ENCODE assay signal across 31 cellular contexts in the genomic region with DNA sequence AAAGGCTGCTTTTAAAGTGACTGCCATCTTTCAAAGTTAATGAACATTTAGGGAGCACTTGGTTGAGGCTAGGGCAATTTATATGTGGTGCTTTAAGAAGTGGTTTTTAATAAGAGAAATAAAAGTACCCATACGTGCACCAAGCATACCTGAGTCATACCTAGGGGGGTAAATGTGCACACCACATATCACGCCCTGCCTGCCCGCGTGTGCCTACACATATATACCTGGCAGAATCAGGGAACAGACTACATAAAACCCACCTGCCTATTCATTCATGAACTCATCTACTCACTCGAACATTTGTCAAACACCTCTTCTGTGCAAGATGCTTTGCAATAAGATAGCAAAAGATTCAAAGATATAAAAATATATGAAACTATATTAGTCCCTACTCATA.
"Had no signal": no experiment of that assay in that cellular context is flagged by ENCODE, and none has a peak within 500 bp of the region (broad histone marks: within the 10 kb centered on the region; RNA-seq: fewer than 3 reads in every experiment).

No MANE protein-coding gene starts in this region.

- H3K4me1 Mint-ChIP-seq: activated B cell treated with CpG ODN at 0.5 μM for 24 hours; activated CD4-positive, alpha-beta memory T cell treated with anti-CD3 and anti-CD28 coated beads, Interleukin-2, amount 10 ng/mL, durations not matched to agents 7 days and 5 days; activated CD8-positive, alpha-beta memory T cell treated with anti-CD3 and anti-CD28 coated beads, Interleukin-2, amount 10 ng/mL, durations not matched to agents 7 days and 5 days; activated T-helper 17 cell treated with anti-CD3 and anti-CD28 coated beads, Interleukin-2, amount 50 U/mL, for 72 hours; central memory CD8-positive, alpha-beta T cell had no signal

- ATAC-seq: activated CD4-positive, CD25-positive, alpha-beta regulatory T cell treated with anti-CD3 and anti-CD28 coated beads, Interleukin-2, amount 50 U/mL, for 24 hours; activated CD8-positive, alpha-beta memory T cell treated with anti-CD3 and anti-CD28 coated beads, Interleukin-2, amount 10 ng/mL, durations not matched to agents 7 days and 5 days; activated T-helper 17 cell treated with anti-CD3 and anti-CD28 coated beads, Interleukin-2, amount 50 U/mL, for 72 hours; esophagus mucosa had no signal

- DNase-seq: activated B cell treated with CpG ODN at 0.5 μM for 24 hours; activated CD4-positive, alpha-beta memory T cell treated with anti-CD3 and anti-CD28 coated beads, Interleukin-2, amount 10 ng/mL, durations not matched to agents 7 days and 5 days; activated CD4-positive, alpha-beta T cell treated with anti-CD3 and anti-CD28 coated beads, Interleukin-2, amount 10 ng/mL, durations not matched to agents 24 days and 14 days; activated CD4-positive, alpha-beta T cell treated with anti-CD3 and anti-CD28 coated beads, Interleukin-2, amount 50 U/mL, for 4 hours; activated CD8-positive, alpha-beta memory T cell treated with anti-CD3 and anti-CD28 coated beads, Interleukin-2, amount 10 ng/mL, durations not matched to agents 7 days and 5 days; activated CD8-positive, alpha-beta memory T cell treated with anti-CD3 and anti-CD28 coated beads, Interleukin-2, amount 50 U/mL, for 4 hours; activated effector memory CD4-positive, alpha-beta T cell treated with Interleukin-2 at 50 U/mL for 16 hours; activated gamma-delta T cell treated with Interleukin-2 at 50 U/mL for 16 hours; activated naive CD4-positive, alpha-beta T cell treated with anti-CD3 and anti-CD28 coated beads, Interleukin-2, amount 50 U/mL, for 16 hours; activated naive CD4-positive, alpha-beta T cell treated with Interleukin-2 at 50 U/mL for 16 hours; activated T-cell treated with anti-CD3 and anti-CD28 coated beads, Interleukin-2, amount 50 U/mL, for 1 hour; amniotic stem cell; anterior cingulate cortex; brain microvascular endothelial cell; effector memory CD4-positive, alpha-beta T cell; endodermal cell; foreskin fibroblast; SW 1271; T-cell; T1000; WERI-Rb-1 had no signal

- H3K27ac Mint-ChIP-seq: activated B cell treated with CpG ODN at 0.5 μM for 24 hours; activated CD4-positive, alpha-beta memory T cell treated with anti-CD3 and anti-CD28 coated beads, Interleukin-2, amount 10 ng/mL, durations not matched to agents 7 days and 5 days; activated CD4-positive, alpha-beta T cell treated with anti-CD3 and anti-CD28 coated beads, Interleukin-2, amount 10 ng/mL, durations not matched to agents 24 days and 14 days; activated CD8-positive, alpha-beta memory T cell treated with anti-CD3 and anti-CD28 coated beads, Interleukin-2, amount 10 ng/mL, durations not matched to agents 7 days and 5 days; activated naive CD8-positive, alpha-beta T cell; activated T-helper 17 cell treated with anti-CD3 and anti-CD28 coated beads, Interleukin-2, amount 50 U/mL, for 72 hours; dendritic cell treated with granulocyte-macrophage colony-stimulating factor and Interleukin-4, amounts not matched to agents 40 ng/mL and 50 ng/mL, for 4 days; endodermal cell; T-helper 1 cell treated with Interleukin-12 subunit alpha and Interleukin-12 subunit beta and Interleukin-4 antibody, amounts not matched to agents 30 μg/mL and 1 μg/mL, for 36 hours; T-helper 2 cell treated with Interferon-gamma antibody and Interleukin-4, amounts not matched to agents 5 μg/mL and 100 μg/mL, for 36 hours had no signal

- H3K4me3 Mint-ChIP-seq: activated B cell treated with CpG ODN at 0.5 μM for 24 hours; activated CD4-positive, alpha-beta memory T cell treated with anti-CD3 and anti-CD28 coated beads, Interleukin-2, amount 10 ng/mL, durations not matched to agents 7 days and 5 days; activated CD4-positive, alpha-beta T cell treated with anti-CD3 and anti-CD28 coated beads, Interleukin-2, amount 10 ng/mL, durations not matched to agents 24 days and 14 days; activated CD8-positive, alpha-beta memory T cell treated with anti-CD3 and anti-CD28 coated beads, Interleukin-2, amount 10 ng/mL, durations not matched to agents 7 days and 5 days; activated T-helper 17 cell treated with anti-CD3 and anti-CD28 coated beads, Interleukin-2, amount 50 U/mL, for 72 hours; central memory CD8-positive, alpha-beta T cell; dendritic cell treated with granulocyte-macrophage colony-stimulating factor and Interleukin-4, amounts not matched to agents 40 ng/mL and 50 ng/mL, for 4 days; endodermal cell; T-helper 1 cell treated with Interleukin-12 subunit alpha and Interleukin-12 subunit beta and Interleukin-4 antibody, amounts not matched to agents 30 μg/mL and 1 μg/mL, for 36 hours; T-helper 2 cell treated with Interferon-gamma antibody and Interleukin-4, amounts not matched to agents 5 μg/mL and 100 μg/mL, for 36 hours had no signal

- H3K4me3 ChIP-seq: coronary artery, dorsolateral prefrontal cortex had no signal

- H3K36me3 Mint-ChIP-seq: activated CD8-positive, alpha-beta memory T cell treated with anti-CD3 and anti-CD28 coated beads, Interleukin-2, amount 10 ng/mL, durations not matched to agents 7 days and 5 days; activated naive CD8-positive, alpha-beta T cell; T-cell had no signal

- H3K36me3 ChIP-seq: brain microvascular endothelial cell, WERI-Rb-1 had no signal

- H3K27me3 ChIP-seq: brain microvascular endothelial cell, dorsolateral prefrontal cortex had no signal

- H3K27ac ChIP-seq: brain microvascular endothelial cell, coronary artery, dorsolateral prefrontal cortex, WERI-Rb-1 had no signal

- H3K9me3 Mint-ChIP-seq: activated B cell treated with CpG ODN at 0.5 μM for 24 hours; activated CD4-positive, alpha-beta memory T cell treated with anti-CD3 and anti-CD28 coated beads, Interleukin-2, amount 10 ng/mL, durations not matched to agents 7 days and 5 days; activated CD4-positive, alpha-beta T cell treated with anti-CD3 and anti-CD28 coated beads, Interleukin-2, amount 10 ng/mL, durations not matched to agents 24 days and 14 days; activated T-helper 17 cell treated with anti-CD3 and anti-CD28 coated beads, Interleukin-2, amount 50 U/mL, for 72 hours; central memory CD8-positive, alpha-beta T cell; dendritic cell treated with granulocyte-macrophage colony-stimulating factor and Interleukin-4, amounts not matched to agents 40 ng/mL and 50 ng/mL, for 4 days; endodermal cell; T-cell; T-helper 1 cell treated with Interleukin-12 subunit alpha and Interleukin-12 subunit beta and Interleukin-4 antibody, amounts not matched to agents 30 μg/mL and 1 μg/mL, for 36 hours; T-helper 2 cell treated with Interferon-gamma antibody and Interleukin-4, amounts not matched to agents 5 μg/mL and 100 μg/mL, for 36 hours had no signal

- H3K27me3 Mint-ChIP-seq: activated B cell treated with CpG ODN at 0.5 μM for 24 hours; activated CD4-positive, alpha-beta memory T cell treated with anti-CD3 and anti-CD28 coated beads, Interleukin-2, amount 10 ng/mL, durations not matched to agents 7 days and 5 days; activated CD8-positive, alpha-beta memory T cell treated with anti-CD3 and anti-CD28 coated beads, Interleukin-2, amount 10 ng/mL, durations not matched to agents 7 days and 5 days; activated naive CD8-positive, alpha-beta T cell; central memory CD8-positive, alpha-beta T cell; dendritic cell treated with granulocyte-macrophage colony-stimulating factor and Interleukin-4, amounts not matched to agents 40 ng/mL and 50 ng/mL, for 4 days had no signal
